ENCODE assay signal across 26 cellular contexts in the genomic region with DNA sequence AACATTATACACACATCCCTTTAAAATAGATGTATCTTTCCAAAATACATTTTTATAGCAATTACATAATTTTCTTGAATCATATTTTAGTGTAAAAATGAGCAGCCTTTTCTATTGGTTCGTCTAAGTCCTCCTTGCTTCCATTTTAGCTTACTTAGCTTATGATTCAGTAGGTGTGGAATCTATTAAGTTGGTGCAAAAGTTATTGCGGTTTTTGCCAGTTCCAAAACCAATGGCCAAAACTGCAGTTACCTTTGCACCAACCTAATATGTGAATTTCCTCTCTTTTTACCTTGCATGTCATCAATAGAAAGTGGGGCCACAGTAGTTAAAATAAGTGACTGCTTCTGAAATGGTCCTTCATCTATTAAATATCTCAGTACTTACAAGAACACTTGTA.
"Had no signal": no experiment of that assay in that cellular context is flagged by ENCODE, and none has a peak within 500 bp of the region (broad histone marks: within the 10 kb centered on the region; RNA-seq: fewer than 3 reads in every experiment).

No MANE protein-coding gene starts in this region.

- DNase-seq: stimulated activated CD4-positive, alpha-beta T cell treated with anti-CD3 and anti-CD28 coated beads, Interleukin-2, amount 100 ng/mL, for 48 hours; stimulated activated CD4-positive, alpha-beta T cell treated with anti-CD3 and anti-CD28 coated beads, Interleukin-4, amount 100 ng/mL, for 1 hour; stimulated activated CD4-positive, alpha-beta T cell treated with anti-CD3 and anti-CD28 coated beads, Interleukin-4, amount 100 ng/mL, for 24 hours; stimulated activated CD4-positive, alpha-beta T cell treated with anti-CD3 and anti-CD28 coated beads, Interleukin-4, amount 100 ng/mL, for 4 hours; stimulated activated CD8-positive, alpha-beta memory T cell treated with anti-CD3 and anti-CD28 coated beads, Interleukin-4, amount 100 ng/mL, for 48 hours; stimulated activated naive B cell treated with anti-CD40 and anti-IgM and Interleukin-4, amounts not matched to agents 10 μg/mL and 1 μg/mL and 100 μg/mL, for 72 hours; stimulated activated naive CD4-positive, alpha-beta T cell treated with Interleukin-2 at 50 U/mL for 16 hours; stimulated activated naive CD8-positive, alpha-beta T cell treated with anti-CD3 and anti-CD28 coated beads, Interleukin-15, amount 100 ng/mL, for 72 hours; stimulated activated naive CD8-positive, alpha-beta T cell treated with anti-CD3 and anti-CD28 coated beads, Interleukin-15, Interleukin-2, amounts not matched to agents 100 U/mL and 50 U/mL, for 24 hours; stomach; substantia nigra; testis; thyroid gland; tibial artery; transverse colon; trophoblast cell; upper lobe of left lung; upper lobe of right lung; uterus had no signal

- ATAC-seq: stimulated activated effector memory CD8-positive, alpha-beta T cell treated with anti-CD3 and anti-CD28 coated beads, Interleukin-12 subunit alpha, Interleukin-12 subunit beta, amount 100 ng/mL, for 72 hours; stimulated activated memory B cell treated with anti-CD40 and anti-IgM and Interleukin-4, amounts not matched to agents 10 μg/mL and 1 μg/mL and 100 μg/mL, for 72 hours; stimulated activated naive B cell treated with anti-CD40 and anti-IgM and Interleukin-4, amounts not matched to agents 10 μg/mL and 1 μg/mL and 100 μg/mL, for 72 hours; stimulated activated naive CD8-positive, alpha-beta T cell treated with anti-CD3 and anti-CD28 coated beads, Interleukin-15, amount 100 ng/mL, for 72 hours; stimulated activated naive CD8-positive, alpha-beta T cell treated with anti-CD3 and anti-CD28 coated beads, Interleukin-15, Interleukin-2, amounts not matched to agents 100 U/mL and 50 U/mL, for 24 hours; upper lobe of right lung had no signal

- H3K4me3 ChIP-seq: stomach, suprapubic skin, testis, thoracic aorta, thyroid gland, tibial artery, tibial nerve, transverse colon, upper lobe of left lung, upper lobe of right lung, uterus, vagina had no signal

- H3K4me1 ChIP-seq: stomach, suprapubic skin, testis, thyroid gland, tibial artery, tibial nerve, transverse colon, upper lobe of left lung, upper lobe of right lung, uterus, vagina had no signal

- H3K27ac ChIP-seq: stomach, suprapubic skin, testis, thoracic aorta, thyroid gland, tibial artery, tibial nerve, transverse colon, upper lobe of left lung, upper lobe of right lung, uterus, vagina had no signal

- FAIRE-seq: urothelium cell line had no signal

- H3K36me3 ChIP-seq: stomach, suprapubic skin, thoracic aorta, thyroid gland, tibial artery, tibial nerve, transverse colon, upper lobe of left lung, upper lobe of right lung, uterus, vagina had no signal

- H3K27me3 ChIP-seq: stomach, suprapubic skin, testis, thyroid gland, tibial artery, tibial nerve, transverse colon, upper lobe of left lung, upper lobe of right lung, uterus, vagina had no signal

- H3K9me3 ChIP-seq: suprapubic skin, testis, thoracic aorta, thyroid gland, tibial artery, tibial nerve, transverse colon, upper lobe of left lung, upper lobe of right lung, uterus, vagina had no signal
